10 cellular contexts compared by ENCODE assay signal in the genomic region with DNA sequence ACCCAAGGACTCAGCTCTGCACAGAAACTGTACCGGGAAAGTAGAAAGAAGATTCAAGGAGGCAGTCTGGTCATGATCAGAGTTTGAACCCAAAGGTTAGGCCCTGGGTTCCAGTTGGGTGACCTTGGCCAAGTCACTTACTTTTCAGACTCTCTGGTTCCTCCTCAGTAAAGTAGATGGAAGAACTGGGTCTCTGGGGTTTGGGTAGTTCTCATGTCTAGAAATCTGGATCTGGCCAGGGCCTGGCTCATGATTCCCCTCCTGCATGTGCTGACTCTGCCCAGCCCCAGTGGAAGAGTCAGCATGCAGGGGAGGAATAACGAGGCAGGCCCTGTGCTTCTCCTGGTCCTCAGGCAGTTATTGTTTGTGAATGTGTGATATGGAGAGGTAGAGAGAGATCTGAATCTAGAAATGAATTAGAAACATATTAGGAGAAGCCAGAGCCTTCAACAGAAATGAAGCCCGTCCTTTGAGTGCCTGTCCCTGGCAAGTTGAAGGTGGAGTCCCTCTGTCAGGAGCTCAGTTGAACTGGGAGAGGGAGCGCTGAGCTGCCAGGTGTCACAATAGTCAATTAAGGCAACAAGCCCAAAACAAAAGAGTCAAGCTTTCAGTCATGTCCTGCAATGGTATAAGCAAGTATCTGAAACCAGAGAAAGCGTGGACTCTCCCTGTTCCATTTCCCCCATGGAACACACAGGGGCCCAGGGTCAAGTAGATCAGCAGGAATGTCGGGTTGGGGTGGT.
DNase-seq lines count a peak whose midpoint lies in the region; ATAC-seq and TF ChIP-seq lines count a peak whose summit lies in the region.
"Had no signal": no experiment of that assay in that cellular context is flagged by ENCODE, and none has a peak within 500 bp of the region (broad histone marks: within the 10 kb centered on the region; RNA-seq: fewer than 3 reads in every experiment).

No MANE protein-coding gene starts in this region.

- H3K4me1 ChIP-seq in PC-3 (ENCODE audit: insufficient read depth, low read length) = peaks cover 97% of the 10 kb centered on the region
- H3K4me1 ChIP-seq in neutrophil (ENCODE audit: control insufficient read depth in 1 of 2, insufficient read depth in 1 of 2, low read depth in 1 of 2, low read length in 1 of 2) = peaks cover 48 to 50% of the 10 kb centered on the region in 2 experiments

- H4K20me1 ChIP-seq in PC-3 (ENCODE audit: low read length) = no peaks in the 10 kb centered on the region

- POLR2A ChIA-PET in PC-3 (lab: Charles Lee; ENCODE audit: unreplicated experiment) = interaction anchor here (0.5 to 1.2 kb wide), 4 partner anchors 13 to 131 kb away, joined by 3 to 4 read pairs (median 3); a partner anchor contains a TSS

- H3K36me3 ChIP-seq in PC-3 (ENCODE audit: low read depth, low read length) = no peaks in the 10 kb centered on the region
- no peaks in the 10 kb centered on the region for H3K36me3 ChIP-seq in neutrophil

- CTCF ChIA-PET in PC-3 (lab: Charles Lee) = interaction anchor here (0.6 to 1.1 kb wide), 3 partner anchors 10 to 27 kb away, joined by 3 to 8 read pairs (median 5); no protein-coding TSS in a partner anchor

- H3K27me3 ChIP-seq in PC-3 (ENCODE audit: low read length) (no peaks in the 10 kb centered on the region), neutrophil (no peaks in the 10 kb centered on the region)

- TF ChIP-seq CTCF in PC-3 (conservative IDR thresholded peaks at IDR 0.05; ENCODE audit: low read depth, low read length) (no peak), neutrophil (IDR thresholded peaks at IDR 0.05) (no peak)

- peak; percentile 39 for DNase-seq in Daoy (ENCODE audit: low read depth)
- no peak for DNase-seq in PC-3
- DNase-seq in dermis blood vessel endothelial cell = peak; percentile 25
- no peak for DNase-seq in sciatic nerve (ENCODE audit: low spot score)
- no peak for DNase-seq in NCI-H446 (lab: John Stamatoyannopoulos, UW)
- DNase-seq: mucosa of descending colon, NCI-H1694 treated with DMSO at 0.1 percent for 48 hours had no signal

- H3K9me3 ChIP-seq in PC-3 (ENCODE audit: low read length) = no peaks in the 10 kb centered on the region
- H3K9me3 ChIP-seq in neutrophil = no peaks in the 10 kb centered on the region
- H3K9me3 ChIP-seq: mucosa of descending colon had no signal

- peak overlapping the region; percentile 96 for H3K27ac ChIP-seq in PC-3 (ENCODE audit: low read length)
- H3K27ac ChIP-seq in neutrophil = peak overlapping the region; percentile 70

- peaks cover 30% of the 10 kb centered on the region for H3F3A ChIP-seq in PC-3 (ENCODE audit: low read length, unreplicated experiment)

- H3K4me3 ChIP-seq in PC-3 (ENCODE audit: low read length) (no peak overlapping the region), neutrophil (ENCODE audit: low read depth in 1 of 2, low read length in 1 of 2) (no peak overlapping the region)
- H3K4me3 ChIP-seq: mucosa of descending colon had no signal

- intact Hi-C loops in PC-3 (cut with micrococcal nuclease) (loop anchor here (1.0 to 10.0 kb wide), 3 partner anchors 22 to 441 kb away; no protein-coding TSS in a partner anchor), sciatic nerve (cut with DNase I) (no loop called here)

- ATAC-seq in PC-3 = no peak
- ATAC-seq in GM18909 (IDR thresholded peaks at IDR 0.05; ENCODE audit: poor library complexity, unreplicated experiment) = no peak
- ATAC-seq in sciatic nerve = no peak
- ATAC-seq in GM21786 (IDR thresholded peaks at IDR 0.05; ENCODE audit: unreplicated experiment) = no peak

- H3K4me2 ChIP-seq in PC-3 (ENCODE audit: low read length) = peak overlapping the region; percentile 68

- H3K9me2 ChIP-seq in PC-3 (replicated peaks; ENCODE audit: low read length) = no peaks in the 10 kb centered on the region

- peak overlapping the region; percentile 94 for H3K9ac ChIP-seq in PC-3 (ENCODE audit: low read length)

- BruUV-seq in PC-3 (replicated peaks; lab: Mats Ljungman, UMichigan) = TSS peak; percentile 20

- H3K79me2 ChIP-seq in PC-3 (ENCODE audit: low read length) = peaks cover 17% of the 10 kb centered on the region

- H2AFZ ChIP-seq in PC-3 (ENCODE audit: low read length) = no peak overlapping the region

Comparison
In these comparisons a context has a peak if more than half of its experiments do, and no peak if none do; other contexts are left out.
1. DNase-seq: peak in Daoy (single experiment) and dermis blood vessel endothelial cell (single experiment); none in PC-3 (single experiment), sciatic nerve (single experiment) and NCI-H446 (0 of 2).